Comparison of ENCODE assay signal across 16 cellular contexts in genomic region chr2:24638568-24638967, GRCh38.
DNase-seq lines count a peak whose midpoint lies in the region; ATAC-seq, FAIRE-seq and TF ChIP-seq lines count a peak whose summit lies in the region.
"Had no signal": no experiment of that assay in that cellular context is flagged by ENCODE, and none has a peak within 500 bp of the region (broad histone marks: within the 10 kb centered on the region; RNA-seq: fewer than 3 reads in every experiment).

No MANE protein-coding gene starts in this region.

- CTCF ChIA-PET in activated CD4-positive, alpha-beta memory T cell treated with anti-CD3 and anti-CD28 coated beads, Interleukin-2, amount 10 ng/mL, durations not matched to agents 7 days and 5 days (lab: Charles Lee) = no interaction called here

- H3K27me3 Mint-ChIP-seq in activated CD4-positive, alpha-beta memory T cell treated with anti-CD3 and anti-CD28 coated beads, Interleukin-2, amount 10 ng/mL, durations not matched to agents 7 days and 5 days = no peaks in the 10 kb centered on the region
- H3K27me3 Mint-ChIP-seq: CD4-positive, alpha-beta memory T cell; IgD-negative memory B cell had no signal

- POLR2A ChIA-PET in activated CD4-positive, alpha-beta memory T cell treated with anti-CD3 and anti-CD28 coated beads, Interleukin-2, amount 10 ng/mL, durations not matched to agents 7 days and 5 days (lab: Charles Lee) = no interaction called here

- ATAC-seq in HG03378 (IDR thresholded peaks at IDR 0.05; ENCODE audit: unreplicated experiment) = no peak
- ATAC-seq: HepG2 had no signal

- peaks cover 3% of the 10 kb centered on the region for H3K36me3 Mint-ChIP-seq in activated CD4-positive, alpha-beta memory T cell treated with anti-CD3 and anti-CD28 coated beads, Interleukin-2, amount 10 ng/mL, durations not matched to agents 7 days and 5 days (ENCODE audit: low read depth)

- DNase-seq in EH (ENCODE audit: low read depth) (peak; percentile 22), GM12892 (ENCODE audit: insufficient read length) (no peak), M059J (ENCODE audit: low read depth) (peak; percentile 15), A172 (ENCODE audit: low spot score) (no peak)
- DNase-seq in activated CD4-positive, alpha-beta memory T cell treated with anti-CD3 and anti-CD28 coated beads, Interleukin-2, amount 10 ng/mL, durations not matched to agents 7 days and 5 days = no peak
- DNase-seq: AML-193; CD4-positive, alpha-beta memory T cell; DMS79 treated with DMSO at 0.1 percent for 48 hours; GDM1; GOT3; H9; KG1 had no signal

- no peak for TF ChIP-seq POLR2A in GM12892 (IDR thresholded peaks at IDR 0.05; ENCODE audit: low read depth, low read length)

- H3K27ac Mint-ChIP-seq in activated CD4-positive, alpha-beta memory T cell treated with anti-CD3 and anti-CD28 coated beads, Interleukin-2, amount 10 ng/mL, durations not matched to agents 7 days and 5 days = no peak overlapping the region
- H3K27ac Mint-ChIP-seq: CD4-positive, alpha-beta memory T cell; H9; IgD-negative memory B cell had no signal

- FAIRE-seq in GM12892 (lab: Jason Lieb, UNC) (peak; percentile 78), islet of Langerhans (lab: Jason Lieb, UNC) (peak; percentile 69)
- FAIRE-seq: HepG2 had no signal

- no peak overlapping the region for H3K4me3 Mint-ChIP-seq in activated CD4-positive, alpha-beta memory T cell treated with anti-CD3 and anti-CD28 coated beads, Interleukin-2, amount 10 ng/mL, durations not matched to agents 7 days and 5 days
- H3K4me3 Mint-ChIP-seq: CD4-positive, alpha-beta memory T cell; H9; IgD-negative memory B cell had no signal

- H3K4me1 Mint-ChIP-seq in activated CD4-positive, alpha-beta memory T cell treated with anti-CD3 and anti-CD28 coated beads, Interleukin-2, amount 10 ng/mL, durations not matched to agents 7 days and 5 days = no peaks in the 10 kb centered on the region
- H3K4me1 Mint-ChIP-seq: H9 had no signal

- peaks cover 7% of the 10 kb centered on the region for H3K9me3 Mint-ChIP-seq in activated CD4-positive, alpha-beta memory T cell treated with anti-CD3 and anti-CD28 coated beads, Interleukin-2, amount 10 ng/mL, durations not matched to agents 7 days and 5 days

Comparison
In these comparisons a context has a peak if more than half of its experiments do, and no peak if none do; other contexts are left out.
1. DNase-seq: peak in EH (single experiment) and M059J (single experiment); none in GM12892 (single experiment), A172 (single experiment) and activated CD4-positive, alpha-beta memory T cell treated with anti-CD3 and anti-CD28 coated beads, Interleukin-2, amount 10 ng/mL, durations not matched to agents 7 days and 5 days (single experiment).